ENCODE assay signal across 8 cellular contexts in genomic region chrX:10615931-10616780, GRCh38. TPM values are rescaled to one million over a fixed set of nuclear protein-coding genes. Genes with fewer than 3 reads are reported as not detected.
DNase-seq lines count a peak whose midpoint lies in the region; ATAC-seq, FAIRE-seq and TF ChIP-seq lines count a peak whose summit lies in the region.

No MANE protein-coding gene starts in this region.

- no peaks in the 10 kb centered on the region for H3K36me3 ChIP-seq in bronchial epithelial cell (ENCODE audit: control insufficient read depth, insufficient read depth, low read length)

- no peaks in the 10 kb centered on the region for H3K36me3 Mint-ChIP-seq in type B pancreatic cell

- H3K4me3 Mint-ChIP-seq in type B pancreatic cell = peak overlapping the region; percentile 86

- H3K27me3 ChIP-seq in bronchial epithelial cell (ENCODE audit: control insufficient read depth, insufficient read depth, low read length) = no peaks in the 10 kb centered on the region

- H3K4me1 Mint-ChIP-seq in type B pancreatic cell (ENCODE audit: unreplicated experiment) = peaks cover 31% of the 10 kb centered on the region

- ATAC-seq in Right ventricle myocardium inferior = peak; percentile 58
- peak; percentile 79 for ATAC-seq in HG02852 (IDR thresholded peaks at IDR 0.05; ENCODE audit: unreplicated experiment)

- FAIRE-seq in bronchial epithelial cell (lab: Jason Lieb, UNC) = peak; percentile 32

- no peaks in the 10 kb centered on the region for H3K9me3 Mint-ChIP-seq in type B pancreatic cell

- TF ChIP-seq CTCF in bronchial epithelial cell (IDR thresholded peaks at IDR 0.05; ENCODE audit: insufficient read depth, low read length, severe bottlenecking) (peak; percentile 51), type B pancreatic cell (conservative IDR thresholded peaks at IDR 0.05) (peak; percentile 79)

- H3K27me3 Mint-ChIP-seq in type B pancreatic cell = no peaks in the 10 kb centered on the region

- intact Hi-C loops in Right ventricle myocardium inferior (cut with DNase I) (loop anchor here (5.0 to 10.0 kb wide), 2 partner anchors 131 to 424 kb away; no protein-coding TSS in a partner anchor), cardiac septum (cut with DNase I) (loop anchor here (5.0 kb wide), 1 partner anchor 424 kb away; no protein-coding TSS in a partner anchor)

- no peak overlapping the region for H3K4me3 ChIP-seq in bronchial epithelial cell (ENCODE audit: low read depth, low read length)

- DNase-seq in Right ventricle myocardium inferior (ENCODE audit: missing footprints) (no peak), cardiac septum (ENCODE audit: low spot score) (no peak), NCI-H446 treated with DMSO at 0.1 percent for 48 hours (lab: John Stamatoyannopoulos, UW) (peak; percentile 6), bronchial epithelial cell (ENCODE audit: low read depth) (no peak), kidney tubule cell (ENCODE audit: low spot score) (peak; percentile 69), type B pancreatic cell (ENCODE audit: extremely low spot score, unreplicated experiment) (no peak)
- DNase-seq in activated CD8-positive, alpha-beta memory T cell treated with anti-CD3 and anti-CD28 coated beads for 24 hours = no peak

- no peak overlapping the region for H3K27ac Mint-ChIP-seq in type B pancreatic cell

RNA-seq across cellular contexts. Expression of gene MID1, which starts 4.2 kb away (rescaled TPM):
- total RNA-seq in Right ventricle myocardium inferior (7.0 TPM), cardiac septum (35.7 TPM), bronchial epithelial cell (3.2 and 3.4 TPM in 2 replicates), type B pancreatic cell (ENCODE audit: low replicate concordance) (22.4 and 52.7 TPM in 2 replicates)

Comparison
In these comparisons a context has a peak if more than half of its experiments do, and no peak if none do; other contexts are left out.
1. DNase-seq: peak in NCI-H446 treated with DMSO at 0.1 percent for 48 hours (single experiment) and kidney tubule cell (single experiment); none in Right ventricle myocardium inferior (single experiment), cardiac septum (single experiment), bronchial epithelial cell (single experiment), type B pancreatic cell (single experiment) and activated CD8-positive, alpha-beta memory T cell treated with anti-CD3 and anti-CD28 coated beads for 24 hours (single experiment).